ENCODE assay signal across 43 cellular contexts in genomic region chr1:56927986-56928385, GRCh38. TPM values are rescaled to one million over a fixed set of nuclear protein-coding genes. Genes with fewer than 3 reads are reported as not detected.
"Had no signal": no experiment of that assay in that cellular context is flagged by ENCODE, and none has a peak within 500 bp of the region (broad histone marks: within the 10 kb centered on the region; RNA-seq: fewer than 3 reads in every experiment).

No MANE protein-coding gene starts in this region.

- DNase-seq: activated effector memory CD4-positive, alpha-beta T cell treated with anti-CD3 and anti-CD28 coated beads, Interleukin-2, amount 50 U/mL, for 16 hours; activated effector memory CD4-positive, alpha-beta T cell treated with Interleukin-2 at 50 U/mL for 16 hours; activated gamma-delta T cell; activated gamma-delta T cell treated with Interleukin-2 at 50 U/mL for 16 hours; activated naive CD4-positive, alpha-beta T cell; activated naive CD4-positive, alpha-beta T cell treated with anti-CD3 and anti-CD28 coated beads for 36 hours; activated naive CD4-positive, alpha-beta T cell treated with anti-CD3 and anti-CD28 coated beads, Interleukin-2, amount 10 ng/mL, durations not matched to agents 7 days and 5 days; activated naive CD4-positive, alpha-beta T cell treated with anti-CD3 and anti-CD28 coated beads, Interleukin-2, amount 50 U/mL, for 16 hours; activated naive CD4-positive, alpha-beta T cell treated with Interleukin-2 at 50 U/mL for 16 hours; activated naive CD8-positive, alpha-beta T cell treated with anti-CD3 and anti-CD28 coated beads for 36 hours; activated naive CD8-positive, alpha-beta T cell treated with anti-CD3 and anti-CD28 coated beads, Interleukin-2, amount 10 ng/mL, durations not matched to agents 7 days and 5 days; activated naive CD8-positive, alpha-beta T cell treated with anti-CD3 and anti-CD28 coated beads, Interleukin-2, amount 50 U/mL, for 24 hours; activated T-cell treated with anti-CD3 and anti-CD28 coated beads for 4 hours; activated T-cell treated with anti-CD3 and anti-CD28 coated beads, Interleukin-2, amount 50 U/mL, for 1 hour; activated T-cell treated with anti-CD3 and anti-CD28 coated beads, Interleukin-2, amount 50 U/mL, for 24 hours; activated T-cell treated with anti-CD3 and anti-CD28 coated beads, Interleukin-2, amount 50 U/mL, for 4 hours; activated T-cell treated with anti-CD3 and anti-CD28 coated beads, Interleukin-2, amount 50 U/mL, for 48 hours; activated T-cell treated with anti-CD3 and anti-CD28 coated beads, Interleukin-2, amount 50 U/mL, for 72 hours; adrenal gland; amniotic stem cell; amygdala; anterior cingulate cortex; aorta; body of pancreas; brain microvascular endothelial cell; caudate nucleus; central memory CD4-positive, alpha-beta T cell; cerebellar nuclear complex had no signal

- H3K36me3 ChIP-seq: adrenal gland, ascending aorta, brain microvascular endothelial cell, breast epithelium, cardiac muscle cell had no signal

- H3K4me3 ChIP-seq: adrenal gland, ascending aorta, body of pancreas, breast epithelium, cardiac muscle cell had no signal

- H3K9me3 ChIP-seq: adrenal gland, ascending aorta, body of pancreas, breast epithelium had no signal

- H3K4me3 Mint-ChIP-seq: activated naive CD4-positive, alpha-beta T cell treated with anti-CD3 and anti-CD28 coated beads for 36 hours; activated naive CD4-positive, alpha-beta T cell treated with anti-CD3 and anti-CD28 coated beads, Interleukin-2, amount 10 ng/mL, durations not matched to agents 7 days and 5 days; activated naive CD4-positive, alpha-beta T cell treated with anti-CD3 and anti-CD28 coated beads, Interleukin-2, amount 50 U/mL, for 24 hours; activated naive CD8-positive, alpha-beta T cell; activated naive CD8-positive, alpha-beta T cell treated with anti-CD3 and anti-CD28 coated beads for 36 hours; activated naive CD8-positive, alpha-beta T cell treated with anti-CD3 and anti-CD28 coated beads, Interleukin-2, amount 10 ng/mL, durations not matched to agents 7 days and 5 days; activated naive CD8-positive, alpha-beta T cell treated with anti-CD3 and anti-CD28 coated beads, Interleukin-2, amount 50 U/mL, for 24 hours; activated T-cell treated with anti-CD3 and anti-CD28 coated beads, Interleukin-2, amount 50 U/mL, for 24 hours; activated T-cell treated with anti-CD3 and anti-CD28 coated beads, Interleukin-2, amount 50 U/mL, for 4 hours; activated T-cell treated with anti-CD3 and anti-CD28 coated beads, Interleukin-2, amount 50 U/mL, for 72 hours; activated T-helper 1 cell treated with anti-CD3 and anti-CD28 coated beads, Interleukin-12 subunit alpha, Interleukin-12 subunit beta, Interleukin-2, Interleukin-4 antibody, amounts not matched to agents 30 ng/mL and 10 ng/mL and 1 ng/mL, durations not matched to agents 14 hours and 24 hours and 36 hours; activated T-helper 17 cell treated with anti-CD3 and anti-CD28 coated beads, Interleukin-2, amount 50 U/mL, for 72 hours; brain; central memory CD8-positive, alpha-beta T cell had no signal

- H3K4me1 Mint-ChIP-seq: activated naive CD4-positive, alpha-beta T cell treated with anti-CD3 and anti-CD28 coated beads, Interleukin-2, amount 10 ng/mL, durations not matched to agents 7 days and 5 days; activated naive CD4-positive, alpha-beta T cell treated with anti-CD3 and anti-CD28 coated beads, Interleukin-2, amount 50 U/mL, for 24 hours; activated naive CD8-positive, alpha-beta T cell treated with anti-CD3 and anti-CD28 coated beads for 36 hours; activated naive CD8-positive, alpha-beta T cell treated with anti-CD3 and anti-CD28 coated beads, Interleukin-2, amount 10 ng/mL, durations not matched to agents 7 days and 5 days; activated naive CD8-positive, alpha-beta T cell treated with anti-CD3 and anti-CD28 coated beads, Interleukin-2, amount 50 U/mL, for 24 hours; activated T-helper 17 cell treated with anti-CD3 and anti-CD28 coated beads, Interleukin-2, amount 50 U/mL, for 72 hours; central memory CD8-positive, alpha-beta T cell had no signal

- FAIRE-seq: astrocyte, bronchial epithelial cell had no signal

- H3K27me3 ChIP-seq: adrenal gland, ascending aorta, body of pancreas, brain microvascular endothelial cell, breast epithelium, cardiac muscle cell had no signal

- H3K27ac Mint-ChIP-seq: activated naive CD4-positive, alpha-beta T cell treated with anti-CD3 and anti-CD28 coated beads for 36 hours; activated naive CD4-positive, alpha-beta T cell treated with anti-CD3 and anti-CD28 coated beads, Interleukin-2, amount 10 ng/mL, durations not matched to agents 7 days and 5 days; activated naive CD4-positive, alpha-beta T cell treated with anti-CD3 and anti-CD28 coated beads, Interleukin-2, amount 50 U/mL, for 24 hours; activated naive CD4-positive, alpha-beta T cell treated with anti-CD3 and anti-CD28 coated beads, Interleukin-2, amount 50 U/mL, for 72 hours; activated naive CD8-positive, alpha-beta T cell; activated naive CD8-positive, alpha-beta T cell treated with anti-CD3 and anti-CD28 coated beads for 36 hours; activated naive CD8-positive, alpha-beta T cell treated with anti-CD3 and anti-CD28 coated beads, Interleukin-2, amount 10 ng/mL, durations not matched to agents 7 days and 5 days; activated naive CD8-positive, alpha-beta T cell treated with anti-CD3 and anti-CD28 coated beads, Interleukin-2, amount 50 U/mL, for 24 hours; activated T-cell treated with anti-CD3 and anti-CD28 coated beads, Interleukin-2, amount 50 U/mL, for 24 hours; activated T-cell treated with anti-CD3 and anti-CD28 coated beads, Interleukin-2, amount 50 U/mL, for 72 hours; activated T-helper 1 cell treated with anti-CD3 and anti-CD28 coated beads, Interleukin-12 subunit alpha, Interleukin-12 subunit beta, Interleukin-2, Interleukin-4 antibody, amounts not matched to agents 30 ng/mL and 10 ng/mL and 1 ng/mL, durations not matched to agents 14 hours and 24 hours and 36 hours; activated T-helper 17 cell treated with anti-CD3 and anti-CD28 coated beads, Interleukin-2, amount 50 U/mL, for 72 hours; activated T-helper 2 cell treated with anti-CD3 and anti-CD28 coated beads, Interferon-gamma antibody, Interleukin-2, Interleukin-4, amounts not matched to agents 10 μg/mL and 5 μg/mL and 100 μg/mL, durations not matched to agents 14 hours and 24 hours and 36 hours; brain had no signal

- H3K9me3 Mint-ChIP-seq: activated naive CD4-positive, alpha-beta T cell treated with anti-CD3 and anti-CD28 coated beads, Interleukin-2, amount 10 ng/mL, durations not matched to agents 7 days and 5 days; activated naive CD4-positive, alpha-beta T cell treated with anti-CD3 and anti-CD28 coated beads, Interleukin-2, amount 50 U/mL, for 24 hours; activated naive CD8-positive, alpha-beta T cell treated with anti-CD3 and anti-CD28 coated beads for 36 hours; activated naive CD8-positive, alpha-beta T cell treated with anti-CD3 and anti-CD28 coated beads, Interleukin-2, amount 10 ng/mL, durations not matched to agents 7 days and 5 days; activated naive CD8-positive, alpha-beta T cell treated with anti-CD3 and anti-CD28 coated beads, Interleukin-2, amount 50 U/mL, for 24 hours; activated T-cell treated with anti-CD3 and anti-CD28 coated beads, Interleukin-2, amount 50 U/mL, for 24 hours; activated T-cell treated with anti-CD3 and anti-CD28 coated beads, Interleukin-2, amount 50 U/mL, for 4 hours; activated T-helper 1 cell treated with anti-CD3 and anti-CD28 coated beads, Interleukin-12 subunit alpha, Interleukin-12 subunit beta, Interleukin-2, Interleukin-4 antibody, amounts not matched to agents 30 ng/mL and 10 ng/mL and 1 ng/mL, durations not matched to agents 14 hours and 24 hours and 36 hours; activated T-helper 17 cell treated with anti-CD3 and anti-CD28 coated beads, Interleukin-2, amount 50 U/mL, for 72 hours; activated T-helper 2 cell treated with anti-CD3 and anti-CD28 coated beads, Interferon-gamma antibody, Interleukin-2, Interleukin-4, amounts not matched to agents 10 μg/mL and 5 μg/mL and 100 μg/mL, durations not matched to agents 14 hours and 24 hours and 36 hours had no signal

- ATAC-seq: activated naive CD4-positive, alpha-beta T cell treated with anti-CD3 and anti-CD28 coated beads, Interleukin-2, amount 50 U/mL, for 72 hours; activated naive CD8-positive, alpha-beta T cell treated with anti-CD3 and anti-CD28 coated beads, Interleukin-2, amount 50 U/mL, for 24 hours; activated T-cell treated with anti-CD3 and anti-CD28 coated beads, Interleukin-2, amount 50 U/mL, for 4 hours; activated T-cell treated with anti-CD3 and anti-CD28 coated beads, Interleukin-2, amount 50 U/mL, for 72 hours; activated T-helper 17 cell treated with anti-CD3 and anti-CD28 coated beads, Interleukin-2, amount 50 U/mL, for 72 hours; body of pancreas had no signal

- H3K27ac ChIP-seq: adrenal gland, ascending aorta, body of pancreas, brain microvascular endothelial cell, breast epithelium, cardiac muscle cell had no signal

- H3K27me3 Mint-ChIP-seq: activated naive CD4-positive, alpha-beta T cell treated with anti-CD3 and anti-CD28 coated beads, Interleukin-2, amount 10 ng/mL, durations not matched to agents 7 days and 5 days; activated naive CD8-positive, alpha-beta T cell treated with anti-CD3 and anti-CD28 coated beads, Interleukin-2, amount 10 ng/mL, durations not matched to agents 7 days and 5 days; brain had no signal

- H3K36me3 Mint-ChIP-seq: activated naive CD4-positive, alpha-beta T cell treated with anti-CD3 and anti-CD28 coated beads, Interleukin-2, amount 10 ng/mL, durations not matched to agents 7 days and 5 days; activated naive CD4-positive, alpha-beta T cell treated with anti-CD3 and anti-CD28 coated beads, Interleukin-2, amount 50 U/mL, for 24 hours; activated naive CD4-positive, alpha-beta T cell treated with anti-CD3 and anti-CD28 coated beads, Interleukin-2, amount 50 U/mL, for 72 hours; activated naive CD8-positive, alpha-beta T cell; activated naive CD8-positive, alpha-beta T cell treated with anti-CD3 and anti-CD28 coated beads for 36 hours; activated naive CD8-positive, alpha-beta T cell treated with anti-CD3 and anti-CD28 coated beads, Interleukin-2, amount 10 ng/mL, durations not matched to agents 7 days and 5 days; brain had no signal

- H3K4me1 ChIP-seq: adrenal gland, ascending aorta, body of pancreas, breast epithelium had no signal

RNA-seq across cellular contexts. Expression of gene C8B, which starts 37.8 kb away (rescaled TPM):
- total RNA-seq: activated naive CD4-positive, alpha-beta T cell treated with anti-CD3 and anti-CD28 coated beads for 36 hours; activated naive CD4-positive, alpha-beta T cell treated with anti-CD3 and anti-CD28 coated beads, Interleukin-2, amount 50 U/mL, for 72 hours; activated naive CD8-positive, alpha-beta T cell treated with anti-CD3 and anti-CD28 coated beads for 36 hours; activated naive CD8-positive, alpha-beta T cell treated with anti-CD3 and anti-CD28 coated beads, Interleukin-2, amount 10 ng/mL, durations not matched to agents 7 days and 5 days; activated T-cell treated with anti-CD3 and anti-CD28 coated beads, Interleukin-2, amount 50 U/mL, for 4 hours; activated T-cell treated with anti-CD3 and anti-CD28 coated beads, Interleukin-2, amount 50 U/mL, for 72 hours; activated T-helper 1 cell treated with anti-CD3 and anti-CD28 coated beads, Interleukin-12 subunit alpha, Interleukin-12 subunit beta, Interleukin-2, Interleukin-4 antibody, amounts not matched to agents 30 ng/mL and 10 ng/mL and 1 ng/mL, durations not matched to agents 14 hours and 24 hours and 36 hours; activated T-helper 17 cell treated with anti-CD3 and anti-CD28 coated beads, Interleukin-2, amount 50 U/mL, for 72 hours; activated T-helper 2 cell treated with anti-CD3 and anti-CD28 coated beads, Interferon-gamma antibody, Interleukin-2, Interleukin-4, amounts not matched to agents 10 μg/mL and 5 μg/mL and 100 μg/mL, durations not matched to agents 14 hours and 24 hours and 36 hours; adrenal gland; aorta; astrocyte; body of pancreas; breast epithelium; bronchial epithelial cell; cardiac muscle cell; cardiac septum had no signal
- polyA plus RNA-seq: adipose tissue, aorta, cardiac muscle cell had no signal
